In genomic region chr11:91912322-91912721, GRCh38 we compare ENCODE assay signal across 20 cellular contexts.
DNase-seq lines count a peak whose midpoint lies in the region; ATAC-seq, FAIRE-seq and TF ChIP-seq lines count a peak whose summit lies in the region.
"Had no signal": no experiment of that assay in that cellular context is flagged by ENCODE, and none has a peak within 500 bp of the region (broad histone marks: within the 10 kb centered on the region; RNA-seq: fewer than 3 reads in every experiment).

No MANE protein-coding gene starts in this region.

- intact Hi-C loops in HepG2 (cut with micrococcal nuclease; ENCODE audit: unreplicated experiment) (no loop called here), right lobe of liver (cut with DNase I) (no loop called here), transverse colon (cut with DNase I; ENCODE audit: low total_unique reads) (no loop called here), dorsolateral prefrontal cortex (cut with DNase I) (no loop called here)

- H3K4me3 ChIP-seq in HepG2 (replicated peaks in 1 of 3; ENCODE audit: insufficient read depth in 1 of 3, low read depth in 2 of 3, low read length in 3 of 3) (no peak overlapping the region), right lobe of liver (no peak overlapping the region), transverse colon (no peak overlapping the region), dorsolateral prefrontal cortex (no peak overlapping the region)
- H3K4me3 ChIP-seq: A549; BLaER1 treated with 17β-estradiol and CSF1 and Interleukin-3, amounts not matched to agents 10 nM and 100 nM had no signal

- no peak for FAIRE-seq in HepG2 (lab: Jason Lieb, UNC)
- FAIRE-seq: A549, D721Med, G401.6, GM12891, GM19239 had no signal

- no peaks in the 10 kb centered on the region for H3K79me2 ChIP-seq in HepG2 (ENCODE audit: insufficient read depth, low read length)

- WGBS in HepG2 (ENCODE audit: low lambda C conversion rate): 2% methylated on average over 4 of the region's 4 CpGs
- WGBS in right lobe of liver (ENCODE audit: insufficient coverage, low coverage, low lambda C conversion rate, missing lambda C conversion rate): 54% methylated on average over 4 of the region's 4 CpGs
- 78 to 79% methylated on average over 4 of the region's 4 CpGs for WGBS in transverse colon (ENCODE audit: low coverage in 1 of 2), 2 donors

- no peaks in the 10 kb centered on the region for H3K36me3 ChIP-seq in HepG2 (replicated peaks in 1 of 2; ENCODE audit: control insufficient read depth in 1 of 2, insufficient read depth in 2 of 2, low read length in 2 of 2)
- H3K36me3 ChIP-seq in right lobe of liver: no peaks in the 10 kb centered on the region
- no peaks in the 10 kb centered on the region for H3K36me3 ChIP-seq in transverse colon
- H3K36me3 ChIP-seq: BLaER1 treated with 17β-estradiol and CSF1 and Interleukin-3, amounts not matched to agents 10 nM and 100 nM had no signal

- H3K4me1 ChIP-seq in HepG2 (ENCODE audit: insufficient read depth, low read length) (no peaks in the 10 kb centered on the region), right lobe of liver (no peaks in the 10 kb centered on the region), transverse colon (no peaks in the 10 kb centered on the region)
- H3K4me1 ChIP-seq: A549; BLaER1 treated with 17β-estradiol and CSF1 and Interleukin-3, amounts not matched to agents 10 nM and 100 nM; Caco-2 had no signal

- CTCF ChIA-PET in HepG2 (lab: Yijun Ruan, JAX; ENCODE audit: low intra/inter-chr PET ratio, low total read pairs): no interaction called here

- H2AFZ ChIP-seq in HepG2 (ENCODE audit: low read length): no peak overlapping the region

- no TSS peak for BruUV-seq in HepG2 (replicated peaks; lab: Mats Ljungman, UMichigan)

- TF ChIP-seq POLR2A in HepG2 (IDR thresholded peaks at IDR 0.05; ENCODE audit: insufficient read depth in 1 of 2, low read depth in 2 of 2, low read length in 2 of 2) (no peak), right lobe of liver (IDR thresholded peaks at IDR 0.05) (no peak), transverse colon (IDR thresholded peaks at IDR 0.05) (no peak)

- TF ChIP-seq CTCF in HepG2 (CRISPR knock-in tag; IDR thresholded peaks at IDR 0.05): no peak
- no peak for TF ChIP-seq CTCF in right lobe of liver (IDR thresholded peaks at IDR 0.05)
- TF ChIP-seq CTCF in transverse colon (IDR thresholded peaks at IDR 0.05): no peak
- TF ChIP-seq CTCF in dorsolateral prefrontal cortex (IDR thresholded peaks at IDR 0.05 in 54 of 56, conservative IDR thresholded peaks at IDR 0.05 in 2 of 56; ENCODE audit: low read depth in 1 of 56, partially characterized antibody in 56 of 56): no peak

- no peak for DNase-seq in HepG2 (ENCODE audit: low spot score)
- no peak for DNase-seq in right lobe of liver
- DNase-seq in SK-N-DZ (ENCODE audit: low spot score): peak; percentile 65
- no peak for DNase-seq in transverse colon
- no peak for DNase-seq in dorsolateral prefrontal cortex
- DNase-seq: AML-193; Caco-2; Calu3; CD4-positive, alpha-beta T cell; CD8-positive, alpha-beta T cell; DMS79 treated with DMSO at 0.1 percent for 48 hours; GF-D8 had no signal

- no peak for TF ChIP-seq EP300 in HepG2 (IDR thresholded peaks at IDR 0.05; ENCODE audit: low read depth in 2 of 2, low read length in 2 of 2)
- no peak for TF ChIP-seq EP300 in HepG2 (CRISPR knock-in tag; IDR thresholded peaks at IDR 0.05; ENCODE audit: borderline replicate concordance)
- TF ChIP-seq EP300 in transverse colon (IDR thresholded peaks at IDR 0.05; ENCODE audit: low read depth): no peak

- POLR2A ChIA-PET in HepG2 (lab: Yijun Ruan, JAX): no interaction called here

- no peaks in the 10 kb centered on the region for H4K20me1 ChIP-seq in HepG2 (ENCODE audit: insufficient read depth, low read length)
- H4K20me1 ChIP-seq: BLaER1 treated with 17β-estradiol and CSF1 and Interleukin-3, amounts not matched to agents 10 nM and 100 nM had no signal

- H3K27me3 ChIP-seq in HepG2 (ENCODE audit: control insufficient read depth in 1 of 2, insufficient read depth in 2 of 2, low read length in 2 of 2) (no peaks in the 10 kb centered on the region), right lobe of liver (no peaks in the 10 kb centered on the region), transverse colon (no peaks in the 10 kb centered on the region), dorsolateral prefrontal cortex (no peaks in the 10 kb centered on the region)
- H3K27me3 ChIP-seq: BLaER1 treated with 17β-estradiol and CSF1 and Interleukin-3, amounts not matched to agents 10 nM and 100 nM had no signal

- H3K4me2 ChIP-seq in HepG2 (ENCODE audit: low read depth, low read length): no peak overlapping the region
- H3K4me2 ChIP-seq: A549; BLaER1 treated with 17β-estradiol and CSF1 and Interleukin-3, amounts not matched to agents 10 nM and 100 nM had no signal

- in situ Hi-C loops in HepG2 (cut with HindIII; ENCODE audit: extremely low pct_ligation_motif_present, low pct_unique_long_range_greater_than_20kb): no loop called here
- in situ Hi-C loops in transverse colon (cut with MboI; ENCODE audit: low pct_ligation_motif_present in 1 of 4, low pct_unique_long_range_greater_than_20kb in 1 of 4, low sequenced_read_pairs in 3 of 4): no loop called here

- ATAC-seq in HepG2: no peak
- ATAC-seq in right lobe of liver: no peak
- ATAC-seq: A549; CD8-positive, alpha-beta T cell had no signal

- no peak overlapping the region for H3K27ac ChIP-seq in HepG2 (ENCODE audit: extremely low read length, insufficient read depth, low read length)
- no peak overlapping the region for H3K27ac ChIP-seq in right lobe of liver
- no peak overlapping the region for H3K27ac ChIP-seq in transverse colon
- no peak overlapping the region for H3K27ac ChIP-seq in dorsolateral prefrontal cortex
- H3K27ac ChIP-seq: 22Rv1; A549; BLaER1 treated with 17β-estradiol and CSF1 and Interleukin-3, amounts not matched to agents 10 nM and 100 nM; C4-2B had no signal

- H3K9me3 ChIP-seq in HepG2 (ENCODE audit: low read length) (peaks cover 26% of the 10 kb centered on the region), right lobe of liver (no peaks in the 10 kb centered on the region), transverse colon (no peaks in the 10 kb centered on the region)
- H3K9me3 ChIP-seq: A549; BLaER1 treated with 17β-estradiol and CSF1 and Interleukin-3, amounts not matched to agents 10 nM and 100 nM; Caco-2 had no signal

- TF ChIP-seq RAD21 in HepG2 (CRISPR knock-in tag; IDR thresholded peaks at IDR 0.05): no peak

- no peak overlapping the region for H3K9ac ChIP-seq in HepG2 (ENCODE audit: insufficient read depth, low read depth, low read length)
- H3K9ac ChIP-seq: BLaER1 treated with 17β-estradiol and CSF1 and Interleukin-3, amounts not matched to agents 10 nM and 100 nM had no signal

TF ChIP-seq in HepG2, 621 proteins besides CTCF, POLR2A, EP300 and RAD21:
- TF ChIP-seq CEBPB (IDR thresholded peaks at IDR 0.05; ENCODE audit: borderline replicate concordance, low read depth, low read length) (peak; percentile 56), ZFP62 (CRISPR knock-in tag; IDR thresholded peaks at IDR 0.05) (no peak), RNF219 (CRISPR knock-in tag; IDR thresholded peaks at IDR 0.05) (no peak), ATF7 (IDR thresholded peaks at IDR 0.05) (peak; percentile 65), ATF7 (CRISPR knock-in tag; IDR thresholded peaks at IDR 0.05) (no peak)
